In genomic region chr20:38170219-38170902, GRCh38 we compare ENCODE assay signal across 16 cellular contexts. TPM values are rescaled to one million over a fixed set of nuclear protein-coding genes. Genes with fewer than 3 reads are reported as not detected.
A peak's percentile ranks its signal among the peaks of the same experiment; 100 is the strongest.
DNase-seq lines count a peak whose midpoint lies in the region; ATAC-seq, FAIRE-seq and TF ChIP-seq lines count a peak whose summit lies in the region.
"Had no signal": no experiment of that assay in that cellular context is flagged by ENCODE, and none has a peak within 500 bp of the region (broad histone marks: within the 10 kb centered on the region; RNA-seq: fewer than 3 reads in every experiment).

No MANE protein-coding gene starts in this region.

- H3K4me3 ChIP-seq in left ventricle myocardium inferior (no peak overlapping the region), K562 (no peak overlapping the region), urinary bladder (ENCODE audit: low read depth, low read length) (no peak overlapping the region), mesendoderm (ENCODE audit: low read length) (no peak overlapping the region)
- H3K4me3 ChIP-seq: body of pancreas, tibial nerve had no signal

- CTCF ChIA-PET in K562 (lab: Yijun Ruan, JAX; ENCODE audit: low intra/inter-chr PET ratio) = no interaction called here

- H3K9ac ChIP-seq in K562 (ENCODE audit: insufficient read depth in 1 of 2, low read depth in 2 of 2, low read length in 2 of 2) (no peak overlapping the region), mesendoderm (ENCODE audit: low read length) (no peak overlapping the region)

- H3K36me3 Mint-ChIP-seq in neural crest cell (ENCODE audit: low read depth) = no peaks in the 10 kb centered on the region

- H3K79me1 ChIP-seq in mesendoderm (ENCODE audit: low read length) = no peaks in the 10 kb centered on the region

- no peak for FAIRE-seq in K562 (lab: Jason Lieb, UNC)
- FAIRE-seq: GM12892 had no signal

- H3K9me1 ChIP-seq in K562 (ENCODE audit: control insufficient read depth, insufficient read depth, low read length) = no peaks in the 10 kb centered on the region

- H3K9me3 ChIP-seq in left ventricle myocardium inferior (replicated peaks) = no peaks in the 10 kb centered on the region
- H3K9me3 ChIP-seq in K562 (replicated peaks; ENCODE audit: control insufficient read depth, insufficient read depth, low read depth, low read length) = no peaks in the 10 kb centered on the region
- H3K9me3 ChIP-seq: body of pancreas, tibial nerve had no signal

- no peak overlapping the region for H2BK120ac ChIP-seq in mesendoderm (ENCODE audit: low read depth, low read length)

- 35% methylated on average over 8 of the region's 8 CpGs for WGBS in K562 (ENCODE audit: insufficient coverage, low coverage, missing lambda C conversion rate)
- 75% methylated on average over 8 of the region's 8 CpGs for WGBS in urinary bladder
- no CpG with 5 or more reads among the region's 8 CpGs for WGBS in mesendoderm (ENCODE audit: extremely low coverage, insufficient coverage, low lambda C conversion rate)

- no peaks in the 10 kb centered on the region for H3K27me3 Mint-ChIP-seq in neural crest cell (ENCODE audit: low read depth)

- H3K4me1 ChIP-seq in left ventricle myocardium inferior = peaks cover 26% of the 10 kb centered on the region
- H3K4me1 ChIP-seq in K562 (replicated peaks in 1 of 2; ENCODE audit: control insufficient read depth in 2 of 2, insufficient read depth in 2 of 2, low read length in 2 of 2) = peaks cover 16% of the 10 kb centered on the region in 2 experiments; a peak in 4 of 5 replicates
- no peaks in the 10 kb centered on the region for H3K4me1 ChIP-seq in urinary bladder (ENCODE audit: insufficient read depth)
- H3K4me1 ChIP-seq in mesendoderm (ENCODE audit: control insufficient read depth, low read depth, low read length) = no peaks in the 10 kb centered on the region

- H3K56ac ChIP-seq in mesendoderm (ENCODE audit: low read length) = no peak overlapping the region

- no peaks in the 10 kb centered on the region for H4K20me1 ChIP-seq in K562 (replicated peaks; ENCODE audit: control insufficient read depth, insufficient read depth, low read length)

- no peak overlapping the region for H2AFZ ChIP-seq in K562 (ENCODE audit: low read depth, low read length)

- no peak overlapping the region for H2BK15ac ChIP-seq in mesendoderm (replicated peaks; ENCODE audit: low read depth)

- DNase-seq in left ventricle myocardium inferior = no peak
- no peak for DNase-seq in Right ventricle myocardium superior
- DNase-seq in K562 (ENCODE audit: extremely low read depth in 1 of 4, low spot score in 3 of 4) = no peak
- DNase-seq in neural crest cell (ENCODE audit: low read depth, low spot score) = no peak
- no peak for DNase-seq in mesendoderm
- DNase-seq in NCI-H1417 (lab: John Stamatoyannopoulos, UW) = no peak
- DNase-seq: activated effector memory CD4-positive, alpha-beta T cell treated with anti-CD3 and anti-CD28 coated beads, Interleukin-2, amount 50 U/mL, for 16 hours; body of pancreas; H9; NCI-H526; SW 1271 had no signal

- no peak overlapping the region for H2BK5ac ChIP-seq in mesendoderm (ENCODE audit: low read length)

- H3K4me1 Mint-ChIP-seq in neural crest cell = peaks cover 41% of the 10 kb centered on the region

- no peaks in the 10 kb centered on the region for H3K79me2 ChIP-seq in K562 (ENCODE audit: control insufficient read depth, insufficient read depth, low read length)
- H3K79me2 ChIP-seq in mesendoderm (ENCODE audit: control insufficient read depth, insufficient read depth, low read length) = no peaks in the 10 kb centered on the region

- ATAC-seq in Right ventricle myocardium superior (ENCODE audit: poor library complexity) (no peak), K562 (no peak), GM18873 (IDR thresholded peaks at IDR 0.05; ENCODE audit: low FRiP score, unreplicated experiment) (no peak)
- ATAC-seq: Panc1 had no signal

- no TSS peak for BruUV-seq in K562 (replicated peaks; lab: Mats Ljungman, UMichigan)

- peak overlapping the region; percentile 23 for H3K27ac Mint-ChIP-seq in neural crest cell (ENCODE audit: unreplicated experiment)

- H3K4me3 Mint-ChIP-seq in neural crest cell = no peak overlapping the region
- H3K4me3 Mint-ChIP-seq: H9 had no signal

- in situ Hi-C loops in K562 (cut with MboI) = no loop called here

- H3K4ac ChIP-seq in mesendoderm (ENCODE audit: low read depth, low read length) = no peak overlapping the region

- H3K18ac ChIP-seq in mesendoderm (ENCODE audit: low read length) = no peak overlapping the region

- H3K23ac ChIP-seq in mesendoderm (ENCODE audit: low read length) = no peak overlapping the region

- no peak for TF ChIP-seq POLR2A in K562 (conservative IDR thresholded peaks at IDR 0.05)

- H4K5ac ChIP-seq in mesendoderm (ENCODE audit: low read length) = no peak overlapping the region

- H3K27ac ChIP-seq in left ventricle myocardium inferior (replicated peaks) (peak overlapping the region; percentile 66), K562 (ENCODE audit: extremely low read depth, low read depth, low read length) (no peak overlapping the region), urinary bladder (ENCODE audit: low read depth) (peak overlapping the region; percentile 66), mesendoderm (ENCODE audit: low read depth, low read length) (no peak overlapping the region)
- H3K27ac ChIP-seq: body of pancreas, tibial nerve had no signal

- H3K9me3 Mint-ChIP-seq in neural crest cell = no peaks in the 10 kb centered on the region

- no peak overlapping the region for H4K8ac ChIP-seq in mesendoderm (ENCODE audit: low read depth, low read length)

- H2AK5ac ChIP-seq in mesendoderm (ENCODE audit: low read length) = no peak overlapping the region

- POLR2A ChIA-PET in K562 (lab: Yijun Ruan, JAX) = interaction anchor here (0.5 to 1.4 kb wide), 3 partner anchors 11 to 1659 kb away, joined by 3 read pairs; no protein-coding TSS in a partner anchor

- TF ChIP-seq CTCF in left ventricle myocardium inferior (IDR thresholded peaks at IDR 0.05; ENCODE audit: borderline replicate concordance) = no peak
- TF ChIP-seq CTCF in K562 (IDR thresholded peaks at IDR 0.05 in 2 of 3, conservative IDR thresholded peaks at IDR 0.05 in 1 of 3; ENCODE audit: insufficient read depth in 2 of 3, low read depth in 1 of 3, low read length in 3 of 3) = no peak
- TF ChIP-seq CTCF in neural crest cell (conservative IDR thresholded peaks at IDR 0.05) = no peak

- intact Hi-C loops in left ventricle myocardium inferior (cut with micrococcal nuclease) (no loop called here), Right ventricle myocardium superior (cut with DNase I) (no loop called here), K562 (cut with micrococcal nuclease) (no loop called here)

- H3K36me3 ChIP-seq in left ventricle myocardium inferior (no peaks in the 10 kb centered on the region), K562 (ENCODE audit: control insufficient read depth, insufficient read depth, low read length) (no peaks in the 10 kb centered on the region), urinary bladder (ENCODE audit: insufficient read depth) (no peaks in the 10 kb centered on the region), mesendoderm (ENCODE audit: control insufficient read depth, insufficient read depth, low read length) (no peaks in the 10 kb centered on the region)
- H3K36me3 ChIP-seq: tibial nerve had no signal

- no peak for TF ChIP-seq EP300 in K562 (IDR thresholded peaks at IDR 0.05; ENCODE audit: low read length)

- no peak for TF ChIP-seq RAD21 in K562 (CRISPR knock-in tag; conservative IDR thresholded peaks at IDR 0.05 in 1 of 2, IDR thresholded peaks at IDR 0.05 in 1 of 2)

- no peak overlapping the region for H3K4me2 ChIP-seq in K562 (ENCODE audit: insufficient read depth, low read length)
- H3K4me2 ChIP-seq in mesendoderm (ENCODE audit: low read length) = no peak overlapping the region

- H3K27me3 ChIP-seq in left ventricle myocardium inferior (ENCODE audit: low read depth) = no peaks in the 10 kb centered on the region
- H3K27me3 ChIP-seq in K562 (ENCODE audit: control insufficient read depth in 2 of 2, insufficient read depth in 2 of 2, low read length in 2 of 2) = no peaks in the 10 kb centered on the region
- no peaks in the 10 kb centered on the region for H3K27me3 ChIP-seq in mesendoderm (ENCODE audit: insufficient read depth, low read length, poor library complexity)
- H3K27me3 ChIP-seq: body of pancreas, tibial nerve had no signal

TF ChIP-seq in K562, 482 proteins besides CTCF, POLR2A, EP300 and RAD21 (continues in another document):
- TF ChIP-seq EGR1 (conservative IDR thresholded peaks at IDR 0.05) (no peak), CSDE1 (IDR thresholded peaks at IDR 0.05) (no peak), JUNB (CRISPR knock-in tag; conservative IDR thresholded peaks at IDR 0.05) (no peak), RBM25 (IDR thresholded peaks at IDR 0.05; ENCODE audit: low read depth, low read length, severe bottlenecking) (peak; percentile 24), ZNF3 (CRISPR knock-in tag; IDR thresholded peaks at IDR 0.05) (peak; percentile 94), SRSF3 (IDR thresholded peaks at IDR 0.05; ENCODE audit: insufficient read depth, low read length) (no peak)

RNA-seq across cellular contexts. Expression of gene TGM2, which starts 5.3 kb away (rescaled TPM):
- 846 TPM for total RNA-seq in left ventricle myocardium inferior
- 469 TPM for total RNA-seq in Right ventricle myocardium superior
- 34.9 and 72.8 TPM in 2 replicates for total RNA-seq in K562 (2011; cell fraction: chromatin; rRNA removed; ENCODE audit: low replicate concordance)
- 45.9 and 47.5 TPM in 2 replicates for total RNA-seq in K562 (2011; cell fraction: nucleolus; rRNA removed)
- total RNA-seq in K562 (2011; cell fraction: nucleoplasm; rRNA removed) = 36.4 and 37.1 TPM in 2 replicates
- total RNA-seq in K562 (2014; rRNA removed) = 48.3 and 61.2 TPM in 2 replicates
- 17.4 and 22.0 TPM in 2 replicates for total RNA-seq in K562 (2014; rRNA removed; fragmentation: Illumina TruSeq; extraction: Trizol)
- 20.4 and 21.0 TPM in 2 replicates for total RNA-seq in K562 (2015; rRNA removed; fragmentation: Illumina TruSeq; extraction: Trizol)
- total RNA-seq in K562 (2021) = 78.5 and 82.3 TPM in 2 replicates
- 35.3 and 37.6 TPM in 2 replicates for polyA plus RNA-seq in K562 (2011; rRNA removed)
- polyA plus RNA-seq in K562 (2011; cell fraction: cytosol; rRNA removed) = 31.6 and 76.0 TPM in 2 replicates
- polyA plus RNA-seq in K562 (2011; cell fraction: nucleus; rRNA removed) = 26.4 and 54.7 TPM in 2 replicates
- polyA plus RNA-seq in K562 (2012) = 47.9 and 85.2 TPM in 2 replicates
- polyA plus RNA-seq in K562 (2014; fragmentation: Illumina TruSeq; extraction: Trizol) = 55.1 and 56.7 TPM in 2 replicates
- 1 to 10 TPM; 5.5 TPM for polyA plus RNA-seq in K562 (2014; fragmentation: Nextera tagmentation; extraction: Ambion mirVana)
- 43.9 and 48.0 TPM in 2 replicates for polyA plus RNA-seq in K562 (2014; rRNA removed)
- 21.4 and 54.6 TPM in 2 replicates for polyA minus RNA-seq in K562 (2011; rRNA and poly(A)+ RNA removed)
- polyA minus RNA-seq in K562 (2011; cell fraction: cytosol; rRNA and poly(A)+ RNA removed) = 46.4 and 51.2 TPM in 2 replicates
- 18.8 and 21.4 TPM in 2 replicates for polyA minus RNA-seq in K562 (2011; cell fraction: nucleus; rRNA and poly(A)+ RNA removed)
- 1.2 and 1.4 TPM in 2 replicates for total RNA-seq in neural crest cell
- 75.7 TPM for total RNA-seq in urinary bladder
- 360 TPM for polyA plus RNA-seq in urinary bladder
- 0.56 TPM for polyA plus RNA-seq in mesendoderm (2013, experiment 1 of 2)
- 0.56 TPM for polyA plus RNA-seq in mesendoderm (2013, experiment 2 of 2)

Comparison
In these comparisons a context has a peak if more than half of its experiments do, and no peak if none do; other contexts are left out.
1. H3K27ac ChIP-seq: peak in left ventricle myocardium inferior (single experiment) and urinary bladder (single experiment); none in K562 (single experiment) and mesendoderm (single experiment).